Comparison of ENCODE assay signal across 8 cellular contexts in the genomic region with DNA sequence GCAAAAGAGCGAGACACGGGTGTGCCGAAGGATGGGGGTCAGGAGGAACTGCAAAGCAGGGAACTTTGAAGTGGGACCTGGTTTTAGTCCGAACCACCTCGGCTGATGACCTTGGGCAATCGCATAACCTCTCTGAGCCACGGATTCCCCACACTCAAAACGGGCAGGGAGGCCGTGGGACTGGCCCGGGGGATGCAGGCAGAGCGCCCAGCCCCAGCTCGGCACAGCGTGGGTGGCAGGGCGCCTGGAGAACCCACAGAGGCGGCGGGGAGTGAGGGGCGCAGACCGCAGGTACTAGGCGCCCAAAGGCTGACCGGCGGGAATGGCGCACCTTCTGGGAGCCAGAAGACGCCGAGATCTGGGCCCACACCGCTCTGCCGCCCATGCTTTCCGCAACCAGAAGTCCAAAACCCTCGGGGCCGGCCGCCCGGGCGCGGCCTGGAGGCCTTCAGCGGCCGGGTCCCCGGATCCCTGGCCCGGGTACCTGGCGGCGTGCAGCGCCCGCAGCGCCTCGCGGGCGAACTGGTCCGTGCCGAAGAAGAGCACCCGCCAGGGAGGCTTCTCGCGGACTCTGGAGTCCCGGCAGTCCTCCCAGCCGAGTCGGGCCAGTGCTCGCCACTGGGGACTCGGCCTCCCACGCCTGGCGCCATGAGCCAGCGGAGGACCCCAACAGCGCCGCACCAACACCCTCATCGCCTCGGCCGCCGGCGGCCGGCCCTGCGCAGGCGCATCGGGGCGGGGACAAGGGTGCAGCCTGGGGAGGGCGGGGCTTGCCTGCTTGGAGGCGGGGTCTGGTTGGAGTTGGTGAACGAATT. TPM values are rescaled to one million over a fixed set of nuclear protein-coding genes. Genes with fewer than 3 reads are reported as not detected.
A peak's percentile ranks its signal among the peaks of the same experiment; 100 is the strongest.
DNase-seq lines count a peak whose midpoint lies in the region; ATAC-seq and TF ChIP-seq lines count a peak whose summit lies in the region.

Gene MTFMT, minus strand, starts transcription at position 719 of the 815 bp plus-strand sequence. Its CDS starts 26 bp downstream, at position 693.

- H3K9me3 ChIP-seq in SJSA1 (replicated peaks), result no peaks in the 10 kb centered on the region
- H3K9me3 ChIP-seq in neuronal stem cell (replicated peaks in 1 of 2; ENCODE audit: control insufficient read depth in 2 of 2, insufficient read depth in 1 of 2, low read depth in 1 of 2, low read length in 2 of 2), result no peaks in the 10 kb centered on the region

- H3K4me2 ChIP-seq in KMS-11 (peak within 1 kb of the TSS; percentile 97), neuronal stem cell (ENCODE audit: insufficient read depth, low read length, poor library complexity, severe bottlenecking) (peak within 1 kb of the TSS; percentile 75)

- peak within 1 kb of the TSS; percentile 41 for H2AK5ac ChIP-seq in neuronal stem cell (ENCODE audit: low read depth, low read length)

- H3K18ac ChIP-seq in neuronal stem cell (ENCODE audit: low read length), result peak within 1 kb of the TSS; percentile 78

- no peak for TF ChIP-seq CTCF in KMS-11 (conservative IDR thresholded peaks at IDR 0.05; ENCODE audit: low read depth, low read length)

- H3K4me3 ChIP-seq in KMS-11 (IDR thresholded peaks at IDR 0.05; ENCODE audit: insufficient read depth, low read depth, low read length) (no peak within 1 kb of the TSS), SJSA1 (peak within 1 kb of the TSS; percentile 84), neuronal stem cell (ENCODE audit: low read length in 2 of 2) (peak within 1 kb of the TSS; percentile 75 to 99)

- peak; percentile 63 for ATAC-seq in GM21447 (IDR thresholded peaks at IDR 0.05; ENCODE audit: unreplicated experiment)

- no peak within 1 kb of the TSS for H2BK15ac ChIP-seq in neuronal stem cell (ENCODE audit: low read length)

- DNase-seq in DMS153 (lab: John Stamatoyannopoulos, UW) (peak; percentile 1), SJSA1 (ENCODE audit: low read depth in 1 of 2, low spot score in 2 of 2) (peak; percentile 85 to 91), foreskin melanocyte (peak; percentile 61), neuronal stem cell (ENCODE audit: low spot score) (peak; percentile 83), stromal cell of bone marrow (ENCODE audit: low read depth) (peak; percentile 64)
- peak; percentile 91 for DNase-seq in activated gamma-delta T cell treated with anti-CD3 and anti-CD28 coated beads, Interleukin-2, amount 50 U/mL, for 16 hours (ENCODE audit: low read depth)

- H4K8ac ChIP-seq in neuronal stem cell (ENCODE audit: low read depth, low read length), result peak within 1 kb of the TSS; percentile 6

- H3K27me3 ChIP-seq in KMS-11 (ENCODE audit: insufficient read depth, low read depth) (no peaks in the 10 kb centered on the region), SJSA1 (replicated peaks) (no peaks in the 10 kb centered on the region), neuronal stem cell (ENCODE audit: control insufficient read depth in 3 of 3, insufficient read depth in 3 of 3, low read depth in 1 of 3, low read length in 3 of 3) (no peaks in the 10 kb centered on the region)

- H3K4ac ChIP-seq in neuronal stem cell (ENCODE audit: low read length), result no peak within 1 kb of the TSS

- no CpG with 5 or more reads among the region's 73 CpGs for WGBS in neuronal stem cell (ENCODE audit: extremely low coverage in 2 of 2, insufficient read length in 2 of 2, insufficient replicate concordance in 1 of 2), 2 donors

- no peak within 1 kb of the TSS for H2BK5ac ChIP-seq in neuronal stem cell (ENCODE audit: low read length)

- no peaks in the 10 kb centered on the region for H4K20me1 ChIP-seq in KMS-11 (ENCODE audit: insufficient read depth)

- H3K4me1 ChIP-seq in KMS-11 (ENCODE audit: low read depth, poor library complexity, severe bottlenecking), result peaks cover 12% of the 10 kb centered on the region
- H3K4me1 ChIP-seq in SJSA1 (replicated peaks), result peaks cover 29% of the 10 kb centered on the region
- peaks cover 5 to 7% of the 10 kb centered on the region in 2 donors for H3K4me1 ChIP-seq in neuronal stem cell (ENCODE audit: control insufficient read depth in 2 of 2, insufficient read depth in 1 of 2, low read depth in 1 of 2, low read length in 2 of 2)

- H4K91ac ChIP-seq in neuronal stem cell (ENCODE audit: low read depth, low read length, poor library complexity), result no peak within 1 kb of the TSS

- H3K79me2 ChIP-seq in KMS-11 (ENCODE audit: insufficient read depth, low read depth), result no peaks in the 10 kb centered on the region; the same call in 1 of the 2 replicates

- H3K23ac ChIP-seq in neuronal stem cell (ENCODE audit: low read depth, low read length, poor library complexity), result peak within 1 kb of the TSS; percentile 92

- H3K36me3 ChIP-seq in KMS-11 (ENCODE audit: insufficient read depth) (no peaks in the 10 kb centered on the region; the same call in 1 of the 2 replicates), SJSA1 (peaks cover 33% of the 10 kb centered on the region), neuronal stem cell (replicated peaks in 1 of 2; ENCODE audit: control insufficient read depth in 2 of 2, insufficient read depth in 2 of 2, low read length in 2 of 2) (peaks cover 11 to 28% of the 10 kb centered on the region in 2 donors)

- peak within 1 kb of the TSS; percentile 82 for H2AFZ ChIP-seq in KMS-11 (ENCODE audit: low read depth)
- H2AFZ ChIP-seq in neuronal stem cell (ENCODE audit: low read length), result peak within 1 kb of the TSS; percentile 97

- peaks cover 4% of the 10 kb centered on the region for H3K79me1 ChIP-seq in neuronal stem cell (ENCODE audit: low read depth, low read length)

- H3K9ac ChIP-seq in KMS-11, result peak within 1 kb of the TSS; percentile 68
- peak within 1 kb of the TSS; percentile 95 for H3K9ac ChIP-seq in neuronal stem cell (ENCODE audit: low read depth, low read length, poor library complexity)

- H3K27ac ChIP-seq in KMS-11 (no peak within 1 kb of the TSS), SJSA1 (peak within 1 kb of the TSS; percentile 4; the same call in 1 of the 2 replicates), neuronal stem cell (replicated peaks; ENCODE audit: low read length) (no peak within 1 kb of the TSS)

- peak within 1 kb of the TSS; percentile 65 for H3K14ac ChIP-seq in neuronal stem cell (ENCODE audit: low read length)

- no peak within 1 kb of the TSS for H2BK120ac ChIP-seq in neuronal stem cell (ENCODE audit: low read depth, low read length)

- H2BK12ac ChIP-seq in neuronal stem cell (ENCODE audit: low read length), result no peak within 1 kb of the TSS

RNA-seq across cellular contexts. Expression of gene MTFMT, which starts in this region (rescaled TPM):
- total RNA-seq in SJSA1 (2014; rRNA removed; shearing (Covaris generic)), result 22.1 and 30.4 TPM in 2 replicates
- polyA plus RNA-seq in neuronal stem cell (2013, experiment 1 of 2), result 14.3 TPM
- 14.6 TPM for polyA plus RNA-seq in neuronal stem cell (2013, experiment 2 of 2)

Comparison
In these comparisons a context has a peak if more than half of its experiments do, and no peak if none do; other contexts are left out.
1. DNase-seq: peak in every context shown above with its lines; median percentile 91 in activated gamma-delta T cell treated with anti-CD3 and anti-CD28 coated beads, Interleukin-2, amount 50 U/mL, for 16 hours; 88 in SJSA1; 83 in neuronal stem cell; 64 in stromal cell of bone marrow; 61 in foreskin melanocyte; 1 in DMS153.